In genomic region chr6:33839399-33840063, GRCh38 we compare ENCODE assay signal across 11 cellular contexts. TPM values are rescaled to one million over a fixed set of nuclear protein-coding genes. Genes with fewer than 3 reads are reported as not detected.
DNase-seq lines count a peak whose midpoint lies in the region; ATAC-seq and TF ChIP-seq lines count a peak whose summit lies in the region.
"Had no signal": no experiment of that assay in that cellular context is flagged by ENCODE, and none has a peak within 500 bp of the region (broad histone marks: within the 10 kb centered on the region; RNA-seq: fewer than 3 reads in every experiment).

No MANE protein-coding gene starts in this region.

- no peak overlapping the region for H2BK120ac ChIP-seq in H9 (ENCODE audit: low read depth, low read length, poor library complexity, severe bottlenecking)

- intact Hi-C loops in CD14-positive monocyte (cut with micrococcal nuclease), result no loop called here
- intact Hi-C loops in left ventricle myocardium inferior (cut with micrococcal nuclease), result no loop called here
- intact Hi-C loops in lower leg skin (cut with DNase I; ENCODE audit: low total_unique reads), result no loop called here

- no peak overlapping the region for H2AFZ ChIP-seq in H9 (ENCODE audit: low read length)

- H3K79me1 ChIP-seq in H9 (ENCODE audit: insufficient read depth, low read depth, low read length, poor library complexity, severe bottlenecking), result no peaks in the 10 kb centered on the region

- no peak overlapping the region for H4K5ac ChIP-seq in H9 (ENCODE audit: insufficient read length, low read depth, low read length)

- no peaks in the 10 kb centered on the region for H3K9me3 ChIP-seq in H9 (ENCODE audit: control insufficient read depth, low read depth, low read length)
- peaks cover 6% of the 10 kb centered on the region for H3K9me3 ChIP-seq in left ventricle myocardium inferior (replicated peaks)

- H4K91ac ChIP-seq in H9 (ENCODE audit: insufficient read length, low read depth, low read length), result no peak overlapping the region

- no peak overlapping the region for H4K8ac ChIP-seq in H9 (replicated peaks; ENCODE audit: insufficient read length, low read depth, low read length)

- no peak overlapping the region for H3K4ac ChIP-seq in H9 (ENCODE audit: low read depth, low read length)

- H3K9me3 Mint-ChIP-seq in CD14-positive monocyte (peaks cover 0 to 8% (median 4%) of the 10 kb centered on the region in 7 donors), H9 (peaks cover 6 to 8% of the 10 kb centered on the region in 2 experiments), WTC11 (peaks cover 21% of the 10 kb centered on the region)

- no peak for DNase-seq in CD14-positive monocyte (ENCODE audit: low spot score)
- no peak for DNase-seq in H9
- no peak for DNase-seq in WTC11 (ENCODE audit: low spot score)
- peak; percentile 91 for DNase-seq in islet precursor cell
- DNase-seq in left ventricle myocardium inferior, result no peak
- DNase-seq in stimulated activated CD4-positive, alpha-beta T cell treated with anti-CD3 and anti-CD28 coated beads, Interleukin-1b, Interleukin-23, amount 100 ng/mL, for 48 hours, result no peak
- no peak for DNase-seq in lower leg skin (ENCODE audit: low spot score in 2 of 2)
- DNase-seq in germinal center (ENCODE audit: low spot score), result no peak
- DNase-seq: cerebellar nuclear complex, stomach had no signal

- TF ChIP-seq CTCF in CD14-positive monocyte (IDR thresholded peaks at IDR 0.05) (no peak), H9 (conservative IDR thresholded peaks at IDR 0.05) (no peak), WTC11 (IDR thresholded peaks at IDR 0.05) (no peak), left ventricle myocardium inferior (IDR thresholded peaks at IDR 0.05; ENCODE audit: borderline replicate concordance) (no peak), lower leg skin (IDR thresholded peaks at IDR 0.05) (no peak)

- H3K23ac ChIP-seq in H9 (ENCODE audit: insufficient read length, low read depth, low read length), result no peak overlapping the region

- no peak overlapping the region for H3K4me3 ChIP-seq in left ventricle myocardium inferior
- H3K4me3 ChIP-seq in lower leg skin (ENCODE audit: low read depth, poor library complexity, severe bottlenecking), result no peak overlapping the region
- H3K4me3 ChIP-seq: stomach had no signal

- no peaks in the 10 kb centered on the region for H3K79me2 ChIP-seq in H9 (ENCODE audit: insufficient read depth, low read length)

- H2BK15ac ChIP-seq in H9 (ENCODE audit: low read depth, low read length), result no peak overlapping the region

- H3K27ac ChIP-seq in H9 (ENCODE audit: insufficient read length, low read depth, low read length) (no peak overlapping the region), left ventricle myocardium inferior (replicated peaks) (no peak overlapping the region)

- no peak overlapping the region for H3T11ph ChIP-seq in H9 (ENCODE audit: low read length)

- no peak overlapping the region for H3K56ac ChIP-seq in H9 (ENCODE audit: insufficient read length, low read depth, low read length)

- H3K27me3 Mint-ChIP-seq in CD14-positive monocyte (ENCODE audit: low read depth in 3 of 3) (peaks cover 3 to 14% (median 9%) of the 10 kb centered on the region in 3 donors), H9 (ENCODE audit: low read depth) (peaks cover 9% of the 10 kb centered on the region), WTC11 (ENCODE audit: low read depth) (peaks cover 21% of the 10 kb centered on the region)

- H3K4me1 ChIP-seq in H9 (ENCODE audit: insufficient read depth, low read length) (no peaks in the 10 kb centered on the region; the same call in 1 of the 2 replicates), left ventricle myocardium inferior (peaks cover 5% of the 10 kb centered on the region)

- H3K4me2 ChIP-seq in H9 (ENCODE audit: insufficient read depth, insufficient read length, low read length), result no peak overlapping the region

- H3K9ac ChIP-seq in H9 (ENCODE audit: extremely low read depth, insufficient read length, low read length), result no peak overlapping the region

- H3K27me3 ChIP-seq in H9 (ENCODE audit: insufficient read depth, low read length) (no peaks in the 10 kb centered on the region), left ventricle myocardium inferior (ENCODE audit: low read depth) (peaks cover 59% of the 10 kb centered on the region)

- H3K23me2 ChIP-seq in H9 (ENCODE audit: insufficient read length, low read depth, low read length, poor library complexity, severe bottlenecking), result no peaks in the 10 kb centered on the region

- H3K18ac ChIP-seq in H9 (ENCODE audit: insufficient read length, low read depth, low read length), result no peak overlapping the region

- POLR2A ChIA-PET in WTC11 (lab: Charles Lee), result no interaction called here

- no peaks in the 10 kb centered on the region for H3K36me3 Mint-ChIP-seq in CD14-positive monocyte
- peaks cover 0 to 8% (median 3%) of the 10 kb centered on the region in 3 experiments; a peak in 3 of 7 replicates for H3K36me3 Mint-ChIP-seq in H9 (ENCODE audit: insufficient read depth in 1 of 3, low read depth in 3 of 3)
- peaks cover 6% of the 10 kb centered on the region for H3K36me3 Mint-ChIP-seq in WTC11

- H2BK5ac ChIP-seq in H9 (ENCODE audit: insufficient read length, low read length), result no peak overlapping the region

- H4K20me1 ChIP-seq in H9 (ENCODE audit: control insufficient read depth, insufficient read depth, insufficient read length), result no peaks in the 10 kb centered on the region

- H3K4me1 Mint-ChIP-seq in CD14-positive monocyte (peaks cover 25% of the 10 kb centered on the region), H9 (peaks cover 36 to 38% of the 10 kb centered on the region in 2 experiments), WTC11 (peaks cover 30% of the 10 kb centered on the region)

- H3K14ac ChIP-seq in H9 (ENCODE audit: insufficient read depth, low read length), result no peak overlapping the region

- H3K27ac Mint-ChIP-seq in CD14-positive monocyte (peak overlapping the region in 6 of 7 donors; percentile 49 to 87 (median 74)), H9 (peak overlapping the region in 2 of 3 experiments; percentile 49 to 68; a peak in 1 of 7 replicates), WTC11 (peak overlapping the region; percentile 16; the same call in 1 of the 2 replicates)

- CTCF ChIA-PET in WTC11 (lab: Charles Lee), result interaction anchor here (0.6 to 4.8 kb wide), 17 partner anchors 10 to 324 kb away, joined by 3 to 37 read pairs (median 4); partner anchors contain the start of genes BAK1 and UQCC2

- H2BK12ac ChIP-seq in H9 (ENCODE audit: insufficient read length, low read depth, low read length), result no peak overlapping the region

- no CpG with 5 or more reads among the region's 11 CpGs for WGBS in H9 (ENCODE audit: extremely low coverage, insufficient read length, low lambda C conversion rate)
- 57 to 60% methylated on average over 11 of the region's 11 CpGs for WGBS in lower leg skin, 2 donors

- H2BK20ac ChIP-seq in H9 (ENCODE audit: low read depth, low read length, poor library complexity, severe bottlenecking), result no peak overlapping the region

- peak overlapping the region in 1 of 2 donors; percentile 77 for H3K4me3 Mint-ChIP-seq in CD14-positive monocyte
- H3K4me3 Mint-ChIP-seq in H9, result no peak overlapping the region
- H3K4me3 Mint-ChIP-seq in WTC11, result no peak overlapping the region

- no peak overlapping the region for H2AK5ac ChIP-seq in H9 (ENCODE audit: insufficient read length, low read length)

- TF ChIP-seq POLR2A in lower leg skin (IDR thresholded peaks at IDR 0.05), result no peak

- H3K36me3 ChIP-seq in left ventricle myocardium inferior, result no peaks in the 10 kb centered on the region
- H3K36me3 ChIP-seq: stomach had no signal

- ATAC-seq in WTC11, result no peak

TF ChIP-seq in WTC11, 78 proteins besides CTCF, POLR2A, EP300 and RAD21:
- TF ChIP-seq STAT6 (CRISPR knock-in tag; conservative IDR thresholded peaks at IDR 0.05; ENCODE audit: low read depth) (no peak), MXD4 (CRISPR knock-in tag; IDR thresholded peaks at IDR 0.05; ENCODE audit: borderline replicate concordance) (no peak), ESRRA (CRISPR knock-in tag; IDR thresholded peaks at IDR 0.05; ENCODE audit: borderline replicate concordance) (no peak)
TF ChIP-seq in WTC11: peak in this region for 0.

RNA-seq across cellular contexts. Expression of gene MLN, which starts 35.7 kb away (rescaled TPM):
- polyA plus RNA-seq in CD14-positive monocyte, result not detected
- total RNA-seq in H9 (2021) (not detected in 2 replicates), WTC11 (2021) (not detected in 3 replicates), left ventricle myocardium inferior (not detected), lower leg skin (not detected)
- total RNA-seq: glomerular endothelial cell, stomach had no signal
- polyA plus RNA-seq: stomach had no signal

RNA-seq across cellular contexts. Expression of gene LEMD2, which starts 50.6 kb away (rescaled TPM):
- 10 to 100 TPM; 11.4 to 13.8 TPM for polyA plus RNA-seq in CD14-positive monocyte
- total RNA-seq in H9 (2021) (82.0 and 91.8 TPM in 2 replicates), WTC11 (2021) (46.6 to 62.9 TPM (median 48.2 TPM) in 3 replicates), left ventricle myocardium inferior (22.2 TPM), lower leg skin (10 to 100 TPM; 57.5 to 93.6 (median 68.1) TPM)

Comparison
In these comparisons a context has a peak if more than half of its experiments do, and no peak if none do; other contexts are left out.
1. H3K27ac Mint-ChIP-seq: peak in every context shown above with its lines; median percentile 74 in CD14-positive monocyte; 58 in H9; 16 in WTC11.